Comparison of ENCODE assay signal across 26 cellular contexts in the genomic region with DNA sequence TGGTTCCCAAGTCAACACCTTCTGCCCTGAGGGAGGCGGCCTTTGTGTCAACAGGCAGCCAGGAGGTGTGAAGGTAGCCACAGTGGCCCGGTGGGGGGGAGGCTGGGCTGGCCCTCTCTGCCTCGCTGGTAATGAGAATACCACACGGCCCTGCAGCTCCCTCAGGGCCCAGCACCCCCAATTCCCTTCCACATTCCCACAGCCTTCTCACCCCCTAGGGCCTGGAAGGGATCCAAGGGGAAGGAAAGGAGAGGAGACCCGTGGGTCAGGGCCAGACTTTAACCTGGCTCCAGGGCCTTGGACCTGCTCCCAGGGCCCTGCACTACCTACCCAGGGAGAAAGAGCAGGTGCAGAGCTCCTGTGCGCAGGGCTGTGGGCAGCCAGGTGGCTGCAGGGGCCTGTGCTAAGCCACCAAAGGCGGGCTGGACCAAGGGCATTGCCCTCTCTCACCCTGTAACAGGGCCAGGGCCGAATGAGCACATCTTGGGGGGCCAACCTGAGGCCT. TPM values are rescaled to one million over a fixed set of nuclear protein-coding genes. Genes with fewer than 3 reads are reported as not detected.
DNase-seq lines count a peak whose midpoint lies in the region; ATAC-seq and TF ChIP-seq lines count a peak whose summit lies in the region.
"Had no signal": no experiment of that assay in that cellular context is flagged by ENCODE, and none has a peak within 500 bp of the region (broad histone marks: within the 10 kb centered on the region; RNA-seq: fewer than 3 reads in every experiment).

No MANE protein-coding gene starts in this region.

- TF ChIP-seq CTCF in GM23338 (conservative IDR thresholded peaks at IDR 0.05; ENCODE audit: low read depth in 2 of 2), result no peak

- no peaks in the 10 kb centered on the region; the same call in 2 of the 3 replicates for H3K4me1 Mint-ChIP-seq in GM23338
- H3K4me1 Mint-ChIP-seq: CD8-positive, alpha-beta memory T cell had no signal

- no peaks in the 10 kb centered on the region for H3K9me2 ChIP-seq in GM23338 (ENCODE audit: insufficient read depth)

- peaks cover 2% of the 10 kb centered on the region for H3K27me3 Mint-ChIP-seq in GM23338 (ENCODE audit: insufficient read depth, low read depth, poor library complexity)

- no peaks in the 10 kb centered on the region for H3K4me1 ChIP-seq in GM23338 (ENCODE audit: insufficient read depth)
- H3K4me1 ChIP-seq: testis had no signal

- H3K36me3 Mint-ChIP-seq in GM23338 (ENCODE audit: low read depth), result no peaks in the 10 kb centered on the region
- H3K36me3 Mint-ChIP-seq: CD8-positive, alpha-beta memory T cell had no signal

- ATAC-seq in GM23338, result peak; percentile 63
- ATAC-seq in GM19035 (IDR thresholded peaks at IDR 0.05; ENCODE audit: unreplicated experiment), result no peak

- H3K4me3 ChIP-seq in GM23338, result no peak overlapping the region
- H3K4me3 ChIP-seq: esophagus squamous epithelium, lung, testis had no signal

- DNase-seq in GM23338 (ENCODE audit: low spot score) (no peak), NCI-H2196 (lab: John Stamatoyannopoulos, UW; ENCODE audit: unreplicated experiment) (peak; percentile 60), iPS-NIHi11 (ENCODE audit: low spot score) (peak; percentile 30), posterior vena cava (ENCODE audit: low spot score) (peak; percentile 42), amniotic stem cell (lab: John Stamatoyannopoulos, UW) (no peak), nucleus accumbens (lab: John Stamatoyannopoulos, UW) (no peak)
- DNase-seq: activated CD4-positive, alpha-beta T cell treated with anti-CD3 and anti-CD28 coated beads, Interleukin-2, amount 50 U/mL, for 4 hours; activated naive CD4-positive, alpha-beta T cell; CD8-positive, alpha-beta memory T cell; cerebellar nuclear complex; DMS79 treated with DMSO at 0.1 percent for 48 hours; effector CD8-positive, alpha-beta T cell; esophagus squamous epithelium; NCI-H2081; NCI-H510A; SIG-M5; stimulated activated CD4-positive, alpha-beta T cell treated with anti-CD3 and anti-CD28 coated beads, Interleukin-12 subunit alpha, Interleukin-12 subunit beta, amount 100 ng/mL, for 4 hours; stimulated activated CD8-positive, alpha-beta memory T cell treated with anti-CD3 and anti-CD28 coated beads, Interleukin-4, amount 100 ng/mL, for 48 hours had no signal

- H3K27ac ChIP-seq in GM23338 (ENCODE audit: low read depth), result no peak overlapping the region
- H3K27ac ChIP-seq: esophagus squamous epithelium, KMS-11, testis had no signal

- no peak overlapping the region for H3K4me2 ChIP-seq in GM23338
- H3K4me2 ChIP-seq: KMS-11 had no signal

- no peaks in the 10 kb centered on the region for H3F3A ChIP-seq in GM23338 (replicated peaks; ENCODE audit: low read depth)

- H3K27me3 ChIP-seq in GM23338 (ENCODE audit: insufficient read depth), result no peaks in the 10 kb centered on the region
- H3K27me3 ChIP-seq: esophagus squamous epithelium, testis had no signal

- H3K4me3 Mint-ChIP-seq in GM23338, result no peak overlapping the region

- H2AFZ ChIP-seq in GM23338, result no peak overlapping the region

- H3K36me3 ChIP-seq in GM23338 (ENCODE audit: insufficient read depth), result no peaks in the 10 kb centered on the region
- H3K36me3 ChIP-seq: esophagus squamous epithelium had no signal

- H3K9me3 Mint-ChIP-seq in GM23338, result no peaks in the 10 kb centered on the region
- H3K9me3 Mint-ChIP-seq: CD8-positive, alpha-beta memory T cell had no signal

- intact Hi-C loops in posterior vena cava (cut with DNase I), result no loop called here

- no peak overlapping the region for H3K27ac Mint-ChIP-seq in GM23338

- H4K20me1 ChIP-seq in GM23338 (replicated peaks; ENCODE audit: insufficient read depth), result no peaks in the 10 kb centered on the region

- H3K79me2 ChIP-seq in GM23338 (replicated peaks; ENCODE audit: insufficient read depth), result no peaks in the 10 kb centered on the region

TF ChIP-seq in GM23338, 12 proteins besides CTCF, POLR2A, EP300 and RAD21:
- TF ChIP-seq, protein P1, sequence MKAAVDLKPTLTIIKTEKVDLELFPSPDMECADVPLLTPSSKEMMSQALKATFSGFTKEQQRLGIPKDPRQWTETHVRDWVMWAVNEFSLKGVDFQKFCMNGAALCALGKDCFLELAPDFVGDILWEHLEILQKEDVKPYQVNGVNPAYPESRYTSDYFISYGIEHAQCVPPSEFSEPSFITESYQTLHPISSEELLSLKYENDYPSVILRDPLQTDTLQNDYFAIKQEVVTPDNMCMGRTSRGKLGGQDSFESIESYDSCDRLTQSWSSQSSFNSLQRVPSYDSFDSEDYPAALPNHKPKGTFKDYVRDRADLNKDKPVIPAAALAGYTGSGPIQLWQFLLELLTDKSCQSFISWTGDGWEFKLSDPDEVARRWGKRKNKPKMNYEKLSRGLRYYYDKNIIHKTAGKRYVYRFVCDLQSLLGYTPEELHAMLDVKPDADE (IDR thresholded peaks at IDR 0.05), result no peak
- TF ChIP-seq STAT1 (IDR thresholded peaks at IDR 0.05; ENCODE audit: unreplicated experiment), result no peak

RNA-seq across cellular contexts. Expression of a gene that starts 8.7 kb away (rescaled TPM):
- total RNA-seq in GM23338 (2014; rRNA removed; shearing (Covaris generic)), result 0.16 and 1.3 TPM in 2 replicates
- 0.24 and 0.68 TPM in 2 replicates for polyA plus RNA-seq in GM23338 (2016; fragmentation: Nextera tagmentation; extraction: Ambion mirVana)
- total RNA-seq in posterior vena cava, result under 1 TPM; 0.32 to 0.38 TPM
- total RNA-seq: aorta; CD8-positive, alpha-beta memory T cell; glomerular endothelial cell; progenitor cell of endocrine pancreas; T-helper 1 cell treated with Interleukin-12 subunit alpha and Interleukin-12 subunit beta and Interleukin-4 antibody, amounts not matched to agents 30 ng/mL and 1 ng/mL, for 36 hours had no signal
- polyA plus RNA-seq: CD8-positive, alpha-beta memory T cell had no signal

RNA-seq across cellular contexts. Expression of a gene that starts 16.4 kb away (rescaled TPM):
- total RNA-seq in GM23338 (2014; rRNA removed; shearing (Covaris generic)), result 0.21 TPM in 1 of 2 replicates, not detected in the other
- polyA plus RNA-seq in GM23338 (2016; fragmentation: Nextera tagmentation; extraction: Ambion mirVana), result 0.91 TPM in 1 of 2 replicates, not detected in the other
- total RNA-seq in posterior vena cava, result under 1 TPM; 0.52 to 0.69 TPM

RNA-seq across cellular contexts. Expression of a gene that starts 47.2 kb away (rescaled TPM):
- total RNA-seq in GM23338 (2014; rRNA removed; shearing (Covaris generic)), result 0.58 and 0.80 TPM in 2 replicates
- polyA plus RNA-seq in GM23338 (2016; fragmentation: Nextera tagmentation; extraction: Ambion mirVana), result 0.87 and 1.8 TPM in 2 replicates
- 10 to 100 TPM; 22.2 to 73.8 TPM for total RNA-seq in posterior vena cava
- polyA plus RNA-seq: CD8-positive, alpha-beta memory T cell had no signal

Comparison
In these comparisons a context has a peak if more than half of its experiments do, and no peak if none do; other contexts are left out.
1. DNase-seq: peak in NCI-H2196 (single experiment), iPS-NIHi11 (single experiment) and posterior vena cava (single experiment); none in GM23338 (single experiment), amniotic stem cell (single experiment) and nucleus accumbens (0 of 56).
2. RNA of a gene that starts 47.2 kb away (total RNA-seq): 22.2 to 73.8 TPM in posterior vena cava; 0.58 to 0.80 TPM in GM23338; every median in the first group is over 10 times any median in the second.